ENCODE assay signal across 27 cellular contexts in genomic region chr2:223020971-223021675, GRCh38. TPM values are rescaled to one million over a fixed set of nuclear protein-coding genes. Genes with fewer than 3 reads are reported as not detected.
"Had no signal": no experiment of that assay in that cellular context is flagged by ENCODE, and none has a peak within 500 bp of the region (broad histone marks: within the 10 kb centered on the region; RNA-seq: fewer than 3 reads in every experiment).

No MANE protein-coding gene starts in this region.

- H2AFZ ChIP-seq: parathyroid adenoma had no signal

- H3K79me2 ChIP-seq: parathyroid adenoma had no signal

- H3K36me3 ChIP-seq: right atrium auricular region, spleen, transverse colon had no signal

- H3K27me3 Mint-ChIP-seq: activated CD4-positive, alpha-beta memory T cell treated with anti-CD3 and anti-CD28 coated beads, Interleukin-2, amount 10 ng/mL, durations not matched to agents 7 days and 5 days; activated CD4-positive, alpha-beta T cell treated with anti-CD3 and anti-CD28 coated beads, Interleukin-2, amount 10 ng/mL, durations not matched to agents 7 days and 5 days; activated T-cell treated with anti-CD3 and anti-CD28 coated beads, Interleukin-2, amount 50 U/mL, for 24 hours had no signal

- FAIRE-seq: urothelium cell line had no signal

- DNase-seq: activated CD4-positive, alpha-beta memory T cell treated with anti-CD3 and anti-CD28 coated beads, Interleukin-2, amount 10 ng/mL, durations not matched to agents 7 days and 5 days; activated CD4-positive, alpha-beta T cell treated with anti-CD3 and anti-CD28 coated beads for 1 hour; activated CD4-positive, alpha-beta T cell treated with anti-CD3 and anti-CD28 coated beads, Interleukin-2, amount 10 ng/mL, durations not matched to agents 7 days and 5 days; activated CD8-positive, alpha-beta memory T cell treated with anti-CD3 and anti-CD28 coated beads, Interleukin-2, amount 50 U/mL, for 48 hours; activated gamma-delta T cell; activated naive CD4-positive, alpha-beta T cell treated with anti-CD3 and anti-CD28 coated beads, Interleukin-2, amount 50 U/mL, for 16 hours; activated T-cell treated with anti-CD3 and anti-CD28 coated beads, Interleukin-2, amount 50 U/mL, for 24 hours; amniotic stem cell; caudate nucleus; cortex of kidney; effector memory CD8-positive, alpha-beta T cell; erythroblast; foreskin fibroblast; head of caudate nucleus; hippocampal formation; midbrain; naive thymus-derived CD4-positive, alpha-beta T cell; occipital lobe; spleen; stimulated activated CD4-positive, alpha-beta T cell treated with anti-CD3 and anti-CD28 coated beads, Interleukin-2, amount 100 ng/mL, for 48 hours; stimulated activated naive CD4-positive, alpha-beta T cell treated with Interleukin-2 at 50 U/mL for 16 hours; transverse colon had no signal

- H3K27me3 ChIP-seq: right atrium auricular region, spleen, transverse colon had no signal

- H3K27ac Mint-ChIP-seq: activated CD4-positive, alpha-beta memory T cell treated with anti-CD3 and anti-CD28 coated beads, Interleukin-2, amount 10 ng/mL, durations not matched to agents 7 days and 5 days; activated CD4-positive, alpha-beta T cell treated with anti-CD3 and anti-CD28 coated beads, Interleukin-2, amount 10 ng/mL, durations not matched to agents 7 days and 5 days; activated T-cell treated with anti-CD3 and anti-CD28 coated beads, Interleukin-2, amount 50 U/mL, for 24 hours; effector memory CD8-positive, alpha-beta T cell; naive thymus-derived CD4-positive, alpha-beta T cell had no signal

- H3K4me1 Mint-ChIP-seq: activated CD4-positive, alpha-beta memory T cell treated with anti-CD3 and anti-CD28 coated beads, Interleukin-2, amount 10 ng/mL, durations not matched to agents 7 days and 5 days; activated CD4-positive, alpha-beta T cell treated with anti-CD3 and anti-CD28 coated beads, Interleukin-2, amount 10 ng/mL, durations not matched to agents 7 days and 5 days; naive thymus-derived CD4-positive, alpha-beta T cell had no signal

- H3K4me3 ChIP-seq: right atrium auricular region, spleen, transverse colon had no signal

- H3K9ac ChIP-seq: parathyroid adenoma had no signal

- H3K9me3 Mint-ChIP-seq: activated CD4-positive, alpha-beta memory T cell treated with anti-CD3 and anti-CD28 coated beads, Interleukin-2, amount 10 ng/mL, durations not matched to agents 7 days and 5 days; activated CD4-positive, alpha-beta T cell treated with anti-CD3 and anti-CD28 coated beads, Interleukin-2, amount 10 ng/mL, durations not matched to agents 7 days and 5 days had no signal

- H3K4me1 ChIP-seq: parathyroid adenoma, right atrium auricular region, spleen had no signal

- H3K27ac ChIP-seq: parathyroid adenoma, right atrium auricular region, spleen, transverse colon had no signal

- H3K4me3 Mint-ChIP-seq: activated CD4-positive, alpha-beta memory T cell treated with anti-CD3 and anti-CD28 coated beads, Interleukin-2, amount 10 ng/mL, durations not matched to agents 7 days and 5 days; activated CD4-positive, alpha-beta T cell treated with anti-CD3 and anti-CD28 coated beads, Interleukin-2, amount 10 ng/mL, durations not matched to agents 7 days and 5 days; activated T-cell treated with anti-CD3 and anti-CD28 coated beads, Interleukin-2, amount 50 U/mL, for 24 hours; effector memory CD8-positive, alpha-beta T cell; naive thymus-derived CD4-positive, alpha-beta T cell had no signal

- ATAC-seq: effector memory CD8-positive, alpha-beta T cell; naive thymus-derived CD4-positive, alpha-beta T cell had no signal

- H3K9me3 ChIP-seq: right atrium auricular region, transverse colon had no signal

RNA-seq across cellular contexts. Expression of gene KCNE4, which starts 30.9 kb away (rescaled TPM):
- total RNA-seq: activated CD4-positive, alpha-beta memory T cell treated with anti-CD3 and anti-CD28 coated beads, Interleukin-2, amount 10 ng/mL, durations not matched to agents 7 days and 5 days; activated CD4-positive, alpha-beta T cell treated with anti-CD3 and anti-CD28 coated beads, Interleukin-2, amount 10 ng/mL, durations not matched to agents 7 days and 5 days; naive thymus-derived CD4-positive, alpha-beta T cell; pulmonary artery endothelial cell had no signal
- polyA plus RNA-seq: naive thymus-derived CD4-positive, alpha-beta T cell; neural cell had no signal
